In the genomic region with DNA sequence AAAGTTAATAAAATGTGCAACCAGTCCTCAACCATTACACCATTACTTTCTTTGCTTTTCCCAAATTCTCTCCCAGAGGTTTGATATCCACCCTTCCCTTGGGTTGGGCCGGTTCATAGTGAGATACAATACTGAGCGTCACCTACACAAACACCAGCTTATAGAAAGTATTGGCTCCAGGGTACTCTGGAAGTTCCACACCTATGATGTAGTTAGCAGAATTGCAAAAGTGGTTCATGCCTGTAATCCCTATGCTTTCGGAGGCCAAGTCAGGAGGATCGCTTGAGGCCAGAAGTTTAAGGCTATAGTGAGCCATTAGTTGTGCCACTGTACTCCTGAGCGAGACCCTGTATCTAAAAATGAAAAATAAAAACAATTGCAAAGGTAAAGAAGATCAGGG, we compare ENCODE assay signal across 1 cellular context.
A peak's percentile ranks its signal among the peaks of the same experiment; 100 is the strongest.
TF ChIP-seq lines count a peak whose summit lies in the region.

No MANE protein-coding gene starts in this region.

TF ChIP-seq in HepG2, 621 proteins besides CTCF, POLR2A, EP300 and RAD21:
- no peak for TF ChIP-seq ZNF660 (CRISPR knock-in tag; IDR thresholded peaks at IDR 0.05; ENCODE audit: borderline replicate concordance, low read depth)
- peak; percentile 49; the same call in 1 of the 2 replicates for TF ChIP-seq ZNF770 (CRISPR knock-in tag; IDR thresholded peaks at IDR 0.05)
